In the genomic region with DNA sequence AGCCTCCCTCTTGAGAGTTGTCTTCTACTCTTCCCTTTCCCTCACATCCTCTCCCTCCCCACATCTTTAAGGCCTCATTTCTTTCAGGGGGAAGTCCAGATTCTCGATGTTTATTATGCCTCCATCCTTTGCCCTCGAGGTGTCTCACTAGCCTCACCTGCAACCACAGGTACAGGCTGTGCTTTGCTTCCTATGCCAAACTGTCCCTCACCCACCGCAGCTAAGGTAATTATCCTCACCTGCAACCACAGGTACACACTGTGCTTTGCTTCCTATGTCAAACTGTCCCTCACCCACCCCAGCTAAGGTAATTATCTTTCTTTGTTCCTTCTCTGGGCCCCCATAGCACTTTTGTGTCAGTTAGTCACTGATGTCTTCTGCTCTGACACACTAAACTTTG, we compare ENCODE assay signal across 18 cellular contexts.
DNase-seq lines count a peak whose midpoint lies in the region; FAIRE-seq and TF ChIP-seq lines count a peak whose summit lies in the region.
"Had no signal": no experiment of that assay in that cellular context is flagged by ENCODE, and none has a peak within 500 bp of the region (broad histone marks: within the 10 kb centered on the region; RNA-seq: fewer than 3 reads in every experiment).

No MANE protein-coding gene starts in this region.

- no peak overlapping the region for H4K91ac ChIP-seq in H1 (replicated peaks; ENCODE audit: insufficient read length, low read length)

- H4K8ac ChIP-seq in H1 (ENCODE audit: extremely low read depth, insufficient read depth, low read length), result no peak overlapping the region

- H3K27me3 Mint-ChIP-seq in HFFc6 (ENCODE audit: insufficient read depth), result no peaks in the 10 kb centered on the region; the same call in 1 of the 2 replicates
- H3K27me3 Mint-ChIP-seq in osteocyte (ENCODE audit: unreplicated experiment), result no peaks in the 10 kb centered on the region

- H3K27me3 ChIP-seq in H1 (replicated peaks in 1 of 4; ENCODE audit: control insufficient read depth in 3 of 4, extremely low read depth in 1 of 4, insufficient read depth in 3 of 4, low read length in 3 of 4) (no peaks in the 10 kb centered on the region), uterus (no peaks in the 10 kb centered on the region)
- H3K27me3 ChIP-seq: BE2C, SJSA1 had no signal

- H2BK120ac ChIP-seq in H1 (replicated peaks; ENCODE audit: low read depth, low read length), result no peak overlapping the region

- no peak overlapping the region for H2BK20ac ChIP-seq in H1 (ENCODE audit: low read length)

- H3K4ac ChIP-seq in H1 (replicated peaks; ENCODE audit: insufficient read length, low read depth, low read length), result no peak overlapping the region

- H3K4me1 Mint-ChIP-seq in HFFc6 (ENCODE audit: low read depth) (peaks cover 46% of the 10 kb centered on the region), osteocyte (ENCODE audit: unreplicated experiment) (peaks cover 45% of the 10 kb centered on the region)

- H3K9me3 ChIP-seq in H1 (ENCODE audit: insufficient read depth in 2 of 2, low read depth in 1 of 2, low read length in 1 of 2) (no peaks in the 10 kb centered on the region), uterus (no peaks in the 10 kb centered on the region)
- H3K9me3 ChIP-seq: A549, BE2C, SJSA1 had no signal

- H3K79me1 ChIP-seq in H1 (ENCODE audit: low read depth, low read length), result no peaks in the 10 kb centered on the region

- H3K23ac ChIP-seq in H1 (ENCODE audit: insufficient read length), result no peak overlapping the region

- intact Hi-C loops in uterus (cut with DNase I; ENCODE audit: low total_unique reads), result no loop called here

- H3K36me3 ChIP-seq in H1 (ENCODE audit: control insufficient read depth in 2 of 4, insufficient read depth in 4 of 4, low read length in 3 of 4) (no peaks in the 10 kb centered on the region), uterus (no peaks in the 10 kb centered on the region)
- H3K36me3 ChIP-seq: BE2C, SJSA1 had no signal

- peak overlapping the region; percentile 19; the same call in 1 of the 2 replicates for H3K27ac Mint-ChIP-seq in HFFc6
- peak overlapping the region; percentile 97 for H3K27ac Mint-ChIP-seq in osteocyte (ENCODE audit: unreplicated experiment)

- CTCF ChIA-PET in H1 (lab: Charles Lee; ENCODE audit: partially characterized antibody), result no interaction called here

- 96% methylated on average over 3 of the region's 3 CpGs; no CpG with 5 or more reads in 1 of the 2 experiments for WGBS in H1 (ENCODE audit: extremely low coverage in 1 of 2, insufficient coverage in 1 of 2, insufficient read length in 1 of 2, insufficient replicate concordance in 2 of 2, low coverage in 1 of 2, low lambda C conversion rate in 2 of 2, missing lambda C conversion rate in 1 of 2), 2 experiments

- POLR2A ChIA-PET in H1 (lab: Charles Lee; ENCODE audit: partially characterized antibody), result no interaction called here

- no peaks in the 10 kb centered on the region for H4K20me1 ChIP-seq in H1 (replicated peaks in 1 of 2; ENCODE audit: control insufficient read depth in 1 of 2, insufficient read depth in 2 of 2, low read length in 2 of 2)

- H3K4me3 Mint-ChIP-seq in HFFc6 (no peak overlapping the region), osteocyte (ENCODE audit: unreplicated experiment) (no peak overlapping the region)

- 0 out of 2 replicates have a peak overlapping the region, but pooled peaks have one; percentile 63 for H2AFZ ChIP-seq in H1 (ENCODE audit: low read length)

- H3K4me3 ChIP-seq in H1 (ENCODE audit: extremely low read depth in 1 of 4, insufficient read depth in 2 of 4, low read depth in 3 of 4, low read length in 4 of 4), result no peak overlapping the region
- no peak overlapping the region for H3K4me3 ChIP-seq in uterus
- H3K4me3 ChIP-seq: A549, SJSA1 had no signal

- TF ChIP-seq RAD21 in H1 (IDR thresholded peaks at IDR 0.05 in 1 of 2, conservative IDR thresholded peaks at IDR 0.05 in 1 of 2; ENCODE audit: low read depth in 2 of 2, low read length in 2 of 2), result no peak

- TF ChIP-seq EP300 in H1 (IDR thresholded peaks at IDR 0.05; ENCODE audit: borderline replicate concordance in 1 of 2, low read depth in 2 of 2, low read length in 2 of 2), result no peak

- TF ChIP-seq CTCF in HFFc6 (IDR thresholded peaks at IDR 0.05), result no peak
- TF ChIP-seq CTCF in H1 (IDR thresholded peaks at IDR 0.05; ENCODE audit: control extremely low read depth in 1 of 3, insufficient read depth in 1 of 3, low read depth in 1 of 3, low read length in 3 of 3), result no peak
- TF ChIP-seq CTCF in osteocyte (IDR thresholded peaks at IDR 0.05), result no peak
- no peak for TF ChIP-seq CTCF in uterus (IDR thresholded peaks at IDR 0.05)

- H3K56ac ChIP-seq in H1 (replicated peaks; ENCODE audit: insufficient read length, low read depth, low read length), result no peak overlapping the region

- no peak overlapping the region for H2BK12ac ChIP-seq in H1 (ENCODE audit: low read depth, low read length)

- H3K18ac ChIP-seq in H1 (ENCODE audit: extremely low read depth, low read length), result no peak overlapping the region

- no peak overlapping the region for H2AK5ac ChIP-seq in H1 (ENCODE audit: low read depth, low read length)

- peaks cover 18% of the 10 kb centered on the region for H3K36me3 Mint-ChIP-seq in HFFc6 (ENCODE audit: low read depth)
- H3K36me3 Mint-ChIP-seq in osteocyte (ENCODE audit: unreplicated experiment), result no peaks in the 10 kb centered on the region

- no peaks in the 10 kb centered on the region for H3K9me3 Mint-ChIP-seq in HFFc6
- H3K9me3 Mint-ChIP-seq in osteocyte (ENCODE audit: unreplicated experiment), result peaks cover 11% of the 10 kb centered on the region

- no peak overlapping the region for H3K4me2 ChIP-seq in H1 (ENCODE audit: insufficient read depth in 1 of 2, low read depth in 2 of 2, low read length in 2 of 2)
- H3K4me2 ChIP-seq: A549, KMS-11 had no signal

- no peak overlapping the region for H3K14ac ChIP-seq in H1 (ENCODE audit: insufficient read length)

- no peaks in the 10 kb centered on the region for H3K4me1 ChIP-seq in H1 (replicated peaks in 1 of 4; ENCODE audit: control insufficient read depth in 3 of 4, insufficient read depth in 4 of 4, low read length in 3 of 4)
- H3K4me1 ChIP-seq in uterus, result no peaks in the 10 kb centered on the region

- no peaks in the 10 kb centered on the region for H3K79me2 ChIP-seq in H1 (ENCODE audit: control insufficient read depth in 1 of 2, insufficient read depth in 2 of 2, low read length in 2 of 2)

- DNase-seq in HFFc6 (no peak), NCI-H69 (lab: John Stamatoyannopoulos, UW) (peak; percentile 33), H1 (ENCODE audit: low read depth in 1 of 2, low spot score in 2 of 2) (no peak), osteocyte (ENCODE audit: extremely low spot score, unreplicated experiment) (no peak), kidney glomerular epithelial cell (lab: John Stamatoyannopoulos, UW) (no peak), Kasumi-1 (lab: John Stamatoyannopoulos, UW) (no peak), uterus (no peak)
- DNase-seq: BE2C, COR-L47, DMS79 treated with DMSO at 0.1 percent for 48 hours, H7, NCI-H1436, NCI-H187 treated with DMSO at 0.1 percent for 48 hours, NCI-H2227 treated with DMSO at 0.1 percent for 48 hours, NCI-H510A had no signal

- no peak overlapping the region for H2BK15ac ChIP-seq in H1 (ENCODE audit: low read length)

- no peaks in the 10 kb centered on the region for H3K23me2 ChIP-seq in H1 (ENCODE audit: low read depth, low read length)

- no peak overlapping the region for H2BK5ac ChIP-seq in H1 (ENCODE audit: low read depth, low read length)

- no peak for FAIRE-seq in H1 (lab: Jason Lieb, UNC)
- FAIRE-seq: A549 had no signal

- TF ChIP-seq POLR2A in H1 (IDR thresholded peaks at IDR 0.05; ENCODE audit: control extremely low read depth in 1 of 2, low read depth in 2 of 2, low read length in 2 of 2) (no peak), uterus (IDR thresholded peaks at IDR 0.05) (no peak)

- H3K27ac ChIP-seq in H1 (ENCODE audit: low read depth, low read length) (no peak overlapping the region), uterus (no peak overlapping the region)
- H3K27ac ChIP-seq: KMS-11, SJSA1 had no signal

- no peak overlapping the region for H4K5ac ChIP-seq in H1 (ENCODE audit: insufficient read length, low read depth, low read length)

- H3K9ac ChIP-seq in H1 (replicated peaks in 1 of 4; ENCODE audit: extremely low read depth in 1 of 4, low read depth in 3 of 4, low read length in 3 of 4), result no peak overlapping the region
- H3K9ac ChIP-seq: KMS-11 had no signal

TF ChIP-seq in H1, 55 proteins besides CTCF, POLR2A, EP300 and RAD21 (continues in another document):
- TF ChIP-seq ZNF274 (IDR thresholded peaks at IDR 0.05; ENCODE audit: borderline replicate concordance, extremely low read depth, low read length) (no peak), HDAC2 (IDR thresholded peaks at IDR 0.05; ENCODE audit: borderline replicate concordance in 1 of 2, low read depth in 2 of 2, low read length in 2 of 2) (no peak), GTF2F1 (IDR thresholded peaks at IDR 0.05; ENCODE audit: borderline replicate concordance, low read depth, low read length) (no peak), BCL11A (IDR thresholded peaks at IDR 0.05; ENCODE audit: low read depth in 2 of 2, low read length in 2 of 2) (no peak), YY1 (IDR thresholded peaks at IDR 0.05; ENCODE audit: low read depth, low read length) (no peak), TEAD4 (IDR thresholded peaks at IDR 0.05; ENCODE audit: low read depth, low read length) (no peak), NANOG (IDR thresholded peaks at IDR 0.05; ENCODE audit: insufficient read depth, low read depth, low read length, poor library complexity, severe bottlenecking) (no peak), SRF (IDR thresholded peaks at IDR 0.05; ENCODE audit: low read depth, low read length) (no peak), CTBP2 (IDR thresholded peaks at IDR 0.05; ENCODE audit: borderline replicate concordance, insufficient read depth, insufficient read length, low read length) (no peak), SIN3A (conservative IDR thresholded peaks at IDR 0.05 in 1 of 2, IDR thresholded peaks at IDR 0.05 in 1 of 2; ENCODE audit: low read depth in 1 of 2, low read length in 2 of 2) (no peak), HDAC6 (IDR thresholded peaks at IDR 0.05; ENCODE audit: low read depth, low read length) (no peak), MAFK (IDR thresholded peaks at IDR 0.05; ENCODE audit: low read depth, low read length) (no peak), SUZ12 (IDR thresholded peaks at IDR 0.05; ENCODE audit: low read length) (no peak), BRCA1 (IDR thresholded peaks at IDR 0.05; ENCODE audit: low read depth, low read length) (no peak)
